Comparison of ENCODE assay signal across 8 cellular contexts in genomic region chr1:230753586-230754251, GRCh38. TPM values are rescaled to one million over a fixed set of nuclear protein-coding genes. Genes with fewer than 3 reads are reported as not detected.
DNase-seq lines count a peak whose midpoint lies in the region; ATAC-seq, FAIRE-seq and TF ChIP-seq lines count a peak whose summit lies in the region.

No MANE protein-coding gene starts in this region.

- H3K9me3 Mint-ChIP-seq in activated CD4-positive, alpha-beta T cell treated with anti-CD3 and anti-CD28 coated beads, Interleukin-2, amount 10 ng/mL, durations not matched to agents 24 days and 14 days, result no peaks in the 10 kb centered on the region
- no peaks in the 10 kb centered on the region for H3K9me3 Mint-ChIP-seq in CD14-positive monocyte

- no peaks in the 10 kb centered on the region for H3K4me1 ChIP-seq in right lobe of liver

- TF ChIP-seq CTCF in bronchial epithelial cell (IDR thresholded peaks at IDR 0.05; ENCODE audit: insufficient read depth, low read length, severe bottlenecking) (no peak), right lobe of liver (IDR thresholded peaks at IDR 0.05) (no peak), CD14-positive monocyte (IDR thresholded peaks at IDR 0.05) (no peak)

- H3K36me3 ChIP-seq in bronchial epithelial cell (ENCODE audit: control insufficient read depth, insufficient read depth, low read length), result no peaks in the 10 kb centered on the region
- no peaks in the 10 kb centered on the region for H3K36me3 ChIP-seq in right lobe of liver

- peak overlapping the region; percentile 9 for H3K4me3 ChIP-seq in bronchial epithelial cell (ENCODE audit: low read depth, low read length)
- no peak overlapping the region for H3K4me3 ChIP-seq in right lobe of liver

- FAIRE-seq in bronchial epithelial cell (lab: Jason Lieb, UNC), result no peak

- H3K27ac Mint-ChIP-seq in activated CD4-positive, alpha-beta T cell treated with anti-CD3 and anti-CD28 coated beads, Interleukin-2, amount 10 ng/mL, durations not matched to agents 24 days and 14 days, result peak overlapping the region; percentile 64
- peak overlapping the region in 2 of 7 donors; percentile 3 to 75 for H3K27ac Mint-ChIP-seq in CD14-positive monocyte

- ATAC-seq in right lobe of liver, result peak in 3 of 4 donors; percentile 28 to 65 (median 38)

- H3K4me3 Mint-ChIP-seq in activated CD4-positive, alpha-beta T cell treated with anti-CD3 and anti-CD28 coated beads, Interleukin-2, amount 10 ng/mL, durations not matched to agents 24 days and 14 days, result peak overlapping the region; percentile 71
- H3K4me3 Mint-ChIP-seq in CD14-positive monocyte, result peak overlapping the region in 1 of 2 donors; percentile 52

- H3K27ac ChIP-seq in right lobe of liver (no peak overlapping the region), temporal lobe (ENCODE audit: low read depth, low read length) (peak overlapping the region; percentile 98)

- H3K9me3 ChIP-seq in right lobe of liver, result no peaks in the 10 kb centered on the region

- H3K4me1 Mint-ChIP-seq in activated CD4-positive, alpha-beta T cell treated with anti-CD3 and anti-CD28 coated beads, Interleukin-2, amount 10 ng/mL, durations not matched to agents 24 days and 14 days, result peaks cover 4% of the 10 kb centered on the region
- peaks cover 2% of the 10 kb centered on the region for H3K4me1 Mint-ChIP-seq in CD14-positive monocyte

- TF ChIP-seq POLR2A in right lobe of liver (IDR thresholded peaks at IDR 0.05), result no peak

- 47% methylated on average over 15 of the region's 24 CpGs for WGBS in right lobe of liver (ENCODE audit: insufficient coverage, low coverage, low lambda C conversion rate, missing lambda C conversion rate)

- H3K27me3 ChIP-seq in bronchial epithelial cell (ENCODE audit: control insufficient read depth, insufficient read depth, low read length) (no peaks in the 10 kb centered on the region), right lobe of liver (no peaks in the 10 kb centered on the region)

- intact Hi-C loops in activated CD4-positive, alpha-beta T cell treated with anti-CD3 and anti-CD28 coated beads, Interleukin-2, amount 10 ng/mL, durations not matched to agents 24 days and 14 days (cut with micrococcal nuclease), result loop anchor here (10.0 kb wide), 2 partner anchors 111 to 301 kb away; partner anchors contain the start of gene C1orf198
- intact Hi-C loops in right lobe of liver (cut with DNase I), result no loop called here
- intact Hi-C loops in CD14-positive monocyte (cut with micrococcal nuclease), result no loop called here

- H3K27me3 Mint-ChIP-seq in activated CD4-positive, alpha-beta T cell treated with anti-CD3 and anti-CD28 coated beads, Interleukin-2, amount 10 ng/mL, durations not matched to agents 24 days and 14 days, result no peaks in the 10 kb centered on the region
- H3K27me3 Mint-ChIP-seq in CD14-positive monocyte (ENCODE audit: low read depth in 3 of 3), result peaks cover 3 to 9% (median 4%) of the 10 kb centered on the region in 3 donors

- no peaks in the 10 kb centered on the region for H3K36me3 Mint-ChIP-seq in activated CD4-positive, alpha-beta T cell treated with anti-CD3 and anti-CD28 coated beads, Interleukin-2, amount 10 ng/mL, durations not matched to agents 24 days and 14 days (ENCODE audit: low read depth)
- no peaks in the 10 kb centered on the region for H3K36me3 Mint-ChIP-seq in CD14-positive monocyte

- DNase-seq in activated CD4-positive, alpha-beta T cell treated with anti-CD3 and anti-CD28 coated beads, Interleukin-2, amount 10 ng/mL, durations not matched to agents 24 days and 14 days, result peak; percentile 82
- no peak for DNase-seq in activated CD4-positive, alpha-beta T cell treated with anti-CD3 and anti-CD28 coated beads for 4 hours
- peak; percentile 73 for DNase-seq in NCI-H510A (lab: John Stamatoyannopoulos, UW)
- peak; percentile 46 for DNase-seq in bronchial epithelial cell (ENCODE audit: low read depth)
- peak in 1 of 3 donors; percentile 43 for DNase-seq in right lobe of liver
- no peak for DNase-seq in CD14-positive monocyte (ENCODE audit: low spot score)
- no peak for DNase-seq in cerebellar nuclear complex (lab: John Stamatoyannopoulos, UW)

RNA-seq across cellular contexts. Expression of gene CAPN9, which starts 6.5 kb away (rescaled TPM):
- not detected in 2 replicates for total RNA-seq in activated CD4-positive, alpha-beta T cell treated with anti-CD3 and anti-CD28 coated beads, Interleukin-2, amount 10 ng/mL, durations not matched to agents 24 days and 14 days
- total RNA-seq in bronchial epithelial cell (0.13 TPM in 1 of 2 replicates, not detected in the other), right lobe of liver (not detected), temporal lobe (not detected)
- not detected for polyA plus RNA-seq in CD14-positive monocyte

RNA-seq across cellular contexts. Expression of gene AGT, which starts 39.8 kb away (rescaled TPM):
- total RNA-seq in activated CD4-positive, alpha-beta T cell treated with anti-CD3 and anti-CD28 coated beads, Interleukin-2, amount 10 ng/mL, durations not matched to agents 24 days and 14 days, result not detected in 2 replicates
- total RNA-seq in bronchial epithelial cell (under 0.01 TPM in 1 of 2 replicates, not detected in the other), right lobe of liver (1,000 to 10,000 TPM; 1,076 to 2,346 (median 1,911) TPM), temporal lobe (6.4 TPM)
- not detected for polyA plus RNA-seq in CD14-positive monocyte

Comparison
In these comparisons a context has a peak if more than half of its experiments do, and no peak if none do; other contexts are left out.
1. DNase-seq: peak in activated CD4-positive, alpha-beta T cell treated with anti-CD3 and anti-CD28 coated beads, Interleukin-2, amount 10 ng/mL, durations not matched to agents 24 days and 14 days (single experiment), NCI-H510A (single experiment) and bronchial epithelial cell (single experiment); none in activated CD4-positive, alpha-beta T cell treated with anti-CD3 and anti-CD28 coated beads for 4 hours (0 of 2), CD14-positive monocyte (single experiment) and cerebellar nuclear complex (0 of 2).
2. RNA of gene AGT, which starts 39.8 kb away (total RNA-seq): 1,076 to 2,346 TPM in right lobe of liver; 6.4 TPM in temporal lobe (single experiment), not detected in activated CD4-positive, alpha-beta T cell treated with anti-CD3 and anti-CD28 coated beads, Interleukin-2, amount 10 ng/mL, durations not matched to agents 24 days and 14 days and under 0.01 TPM in bronchial epithelial cell; every median in the first group is over 100 times any median in the second.